In the genomic region with DNA sequence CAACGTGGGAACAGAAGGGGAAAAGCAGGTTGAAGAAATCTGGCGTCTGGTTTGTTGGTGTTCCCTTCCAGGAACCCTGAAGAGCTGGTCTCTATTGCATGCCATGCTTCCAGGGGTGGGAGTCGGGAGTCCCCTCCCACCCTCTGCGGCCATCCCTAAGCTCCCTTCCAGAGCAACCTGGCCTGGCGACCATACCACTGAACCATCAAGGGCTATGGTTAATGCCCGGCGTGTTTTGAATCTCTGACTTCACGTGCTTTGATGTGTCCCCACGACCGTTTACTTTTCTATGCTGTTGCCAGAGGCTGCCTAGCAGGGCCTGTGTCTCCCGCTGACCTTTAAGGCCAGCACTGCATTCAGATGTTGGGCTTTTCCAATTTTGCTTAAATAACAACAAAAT, we compare ENCODE assay signal across 8 cellular contexts. TPM values are rescaled to one million over a fixed set of nuclear protein-coding genes. Genes with fewer than 3 reads are reported as not detected.
DNase-seq lines count a peak whose midpoint lies in the region; ATAC-seq and TF ChIP-seq lines count a peak whose summit lies in the region.

No MANE protein-coding gene starts in this region.

- no peak for TF ChIP-seq CTCF in activated CD8-positive, alpha-beta T cell treated with anti-CD3 and anti-CD28 coated beads for 36 hours (IDR thresholded peaks at IDR 0.05)
- TF ChIP-seq CTCF in foreskin fibroblast (IDR thresholded peaks at IDR 0.05; ENCODE audit: low read depth, low read length) = no peak

- ATAC-seq in activated CD8-positive, alpha-beta T cell treated with anti-CD3 and anti-CD28 coated beads for 36 hours = no peak
- ATAC-seq in stimulated activated memory B cell treated with anti-CD40 and anti-IgM and Interleukin-4, amounts not matched to agents 10 μg/mL and 1 μg/mL and 100 μg/mL, for 72 hours = no peak
- no peak for ATAC-seq in GM21367 (IDR thresholded peaks at IDR 0.05; ENCODE audit: unreplicated experiment)
- ATAC-seq in GM21447 (IDR thresholded peaks at IDR 0.05; ENCODE audit: unreplicated experiment) = no peak

- POLR2A ChIA-PET in activated CD8-positive, alpha-beta T cell treated with anti-CD3 and anti-CD28 coated beads for 36 hours (lab: Charles Lee) = interaction anchor here (0.9 to 2.7 kb wide), 5 partner anchors 9 to 40 kb away, joined by 3 to 12 read pairs (median 3); no protein-coding TSS in a partner anchor

- peak overlapping the region in 1 of 2 donors; percentile 64 for H3K4me3 ChIP-seq in foreskin fibroblast (ENCODE audit: low read depth in 1 of 2, low read length in 2 of 2)

- H3K4me1 Mint-ChIP-seq in activated CD8-positive, alpha-beta T cell treated with anti-CD3 and anti-CD28 coated beads for 36 hours (ENCODE audit: low read depth) = peaks cover 29% of the 10 kb centered on the region
- peaks cover 33 to 36% of the 10 kb centered on the region in 2 donors for H3K4me1 Mint-ChIP-seq in immature natural killer cell
- peaks cover 46% of the 10 kb centered on the region for H3K4me1 Mint-ChIP-seq in stimulated activated memory B cell treated with anti-CD40 and anti-IgM and Interleukin-4, amounts not matched to agents 10 μg/mL and 1 μg/mL and 100 μg/mL, for 72 hours

- H3K27me3 Mint-ChIP-seq in activated CD8-positive, alpha-beta T cell treated with anti-CD3 and anti-CD28 coated beads for 36 hours = no peaks in the 10 kb centered on the region
- H3K27me3 Mint-ChIP-seq in immature natural killer cell (ENCODE audit: low read depth in 3 of 3) = peaks cover 2 to 24% (median 15%) of the 10 kb centered on the region in 3 donors
- no peaks in the 10 kb centered on the region for H3K27me3 Mint-ChIP-seq in stimulated activated memory B cell treated with anti-CD40 and anti-IgM and Interleukin-4, amounts not matched to agents 10 μg/mL and 1 μg/mL and 100 μg/mL, for 72 hours

- peak overlapping the region; percentile 90 for H3K4me3 Mint-ChIP-seq in activated CD8-positive, alpha-beta T cell treated with anti-CD3 and anti-CD28 coated beads for 36 hours
- H3K4me3 Mint-ChIP-seq in immature natural killer cell = peak overlapping the region; percentile 94 to 98 (median 96)
- H3K4me3 Mint-ChIP-seq in stimulated activated memory B cell treated with anti-CD40 and anti-IgM and Interleukin-4, amounts not matched to agents 10 μg/mL and 1 μg/mL and 100 μg/mL, for 72 hours = peak overlapping the region; percentile 90

- peaks cover 21% of the 10 kb centered on the region for H3K36me3 Mint-ChIP-seq in activated CD8-positive, alpha-beta T cell treated with anti-CD3 and anti-CD28 coated beads for 36 hours (ENCODE audit: low read depth)
- peaks cover 0 to 5% (median 3%) of the 10 kb centered on the region in 3 donors for H3K36me3 Mint-ChIP-seq in immature natural killer cell
- H3K36me3 Mint-ChIP-seq in stimulated activated memory B cell treated with anti-CD40 and anti-IgM and Interleukin-4, amounts not matched to agents 10 μg/mL and 1 μg/mL and 100 μg/mL, for 72 hours = peaks cover 11% of the 10 kb centered on the region

- peak overlapping the region; percentile 79 for H3K27ac Mint-ChIP-seq in activated CD8-positive, alpha-beta T cell treated with anti-CD3 and anti-CD28 coated beads for 36 hours
- peak overlapping the region; percentile 93 to 100 (median 98) for H3K27ac Mint-ChIP-seq in immature natural killer cell
- peak overlapping the region; percentile 69 for H3K27ac Mint-ChIP-seq in stimulated activated memory B cell treated with anti-CD40 and anti-IgM and Interleukin-4, amounts not matched to agents 10 μg/mL and 1 μg/mL and 100 μg/mL, for 72 hours

- no peaks in the 10 kb centered on the region for H3K9me3 Mint-ChIP-seq in activated CD8-positive, alpha-beta T cell treated with anti-CD3 and anti-CD28 coated beads for 36 hours
- no peaks in the 10 kb centered on the region for H3K9me3 Mint-ChIP-seq in immature natural killer cell
- H3K9me3 Mint-ChIP-seq in stimulated activated memory B cell treated with anti-CD40 and anti-IgM and Interleukin-4, amounts not matched to agents 10 μg/mL and 1 μg/mL and 100 μg/mL, for 72 hours = no peaks in the 10 kb centered on the region

- intact Hi-C loops in activated CD8-positive, alpha-beta T cell treated with anti-CD3 and anti-CD28 coated beads for 36 hours (cut with micrococcal nuclease) = loop anchor here (10.0 kb wide), 1 partner anchor 89 kb away; no protein-coding TSS in a partner anchor

- DNase-seq in NCI-H748 (lab: John Stamatoyannopoulos, UW; ENCODE audit: unreplicated experiment) = peak; percentile 30
- no peak for DNase-seq in NCI-H748 treated with DMSO at 0.1 percent for 48 hours (lab: John Stamatoyannopoulos, UW)
- DNase-seq in activated CD8-positive, alpha-beta T cell treated with anti-CD3 and anti-CD28 coated beads for 36 hours = no peak
- no peak for DNase-seq in immature natural killer cell
- DNase-seq in foreskin fibroblast = no peak

- CTCF ChIA-PET in activated CD8-positive, alpha-beta T cell treated with anti-CD3 and anti-CD28 coated beads for 36 hours (lab: Charles Lee) = interaction anchor here (0.7 to 2.6 kb wide), 9 partner anchors 10 to 324 kb away, joined by 3 to 10 read pairs (median 6); no protein-coding TSS in a partner anchor

RNA-seq across cellular contexts. Expression of a gene that starts 0.7 kb away (rescaled TPM):
- 10 to 100 TPM; 28.9 to 29.2 TPM for total RNA-seq in activated CD8-positive, alpha-beta T cell treated with anti-CD3 and anti-CD28 coated beads for 36 hours
- 10 to 100 TPM; 34.3 to 68.6 (median 38.4) TPM for polyA plus RNA-seq in immature natural killer cell
